In genomic region chr5:102799017-102799416, GRCh38 we compare ENCODE assay signal across 2 cellular contexts.
TF ChIP-seq lines count a peak whose summit lies in the region.

No MANE protein-coding gene starts in this region.

TF ChIP-seq in liver, 16 proteins besides CTCF, POLR2A, EP300 and RAD21 (continued from another document):
- TF ChIP-seq REST (IDR thresholded peaks at IDR 0.05): no peak
- peak; percentile 61 for TF ChIP-seq ATF3 (IDR thresholded peaks at IDR 0.05)
- TF ChIP-seq YY1 (IDR thresholded peaks at IDR 0.05): no peak
- no peak for TF ChIP-seq JUND (IDR thresholded peaks at IDR 0.05)
- no peak for TF ChIP-seq FOXA2 (IDR thresholded peaks at IDR 0.05)
- peak in 1 of 2 donors; percentile 14 for TF ChIP-seq HNF4A (conservative IDR thresholded peaks at IDR 0.05)

TF ChIP-seq in HepG2, 621 proteins besides CTCF, POLR2A, EP300 and RAD21 (continued from another document):
- TF ChIP-seq FUBP1 (CRISPR knock-in tag; IDR thresholded peaks at IDR 0.05; ENCODE audit: borderline replicate concordance) (no peak), ZNF224 (CRISPR knock-in tag; IDR thresholded peaks at IDR 0.05) (no peak), ZNF225 (CRISPR knock-in tag; IDR thresholded peaks at IDR 0.05) (no peak), GATAD1 (CRISPR knock-in tag; IDR thresholded peaks at IDR 0.05) (no peak), JDP2 (CRISPR knock-in tag; IDR thresholded peaks at IDR 0.05; ENCODE audit: borderline replicate concordance) (no peak), SOX6 (IDR thresholded peaks at IDR 0.05) (no peak), SOX6 (CRISPR knock-in tag; IDR thresholded peaks at IDR 0.05) (no peak), EHMT2 (IDR thresholded peaks at IDR 0.05; ENCODE audit: borderline replicate concordance, low read depth, low read length) (no peak)
